In genomic region chr6:42960243-42961019, GRCh38 we compare ENCODE assay signal across 1 cellular context.
TF ChIP-seq lines count a peak whose summit lies in the region.

Gene GNMT (plus strand): TSS chr6:42960754. CDS start chr6:42960768, 14 bp downstream.

TF ChIP-seq in HEK293, 187 proteins besides CTCF, POLR2A, EP300 and RAD21 (continued from another document and continues in another):
- TF ChIP-seq REST (tag by site-specific recombination; IDR thresholded peaks at IDR 0.05) (peak; percentile 33; the same call in 1 of the 2 replicates), ZNF548 (tag by site-specific recombination; IDR thresholded peaks at IDR 0.05) (no peak), PRDM1 (tag by site-specific recombination; IDR thresholded peaks at IDR 0.05) (no peak), ZNF350 (tag by site-specific recombination; IDR thresholded peaks at IDR 0.05) (no peak), ZNF560 (tag by site-specific recombination; IDR thresholded peaks at IDR 0.05; ENCODE audit: borderline replicate concordance) (no peak), ZNF248 (tag by site-specific recombination; IDR thresholded peaks at IDR 0.05) (no peak), ZNF202 (tag by site-specific recombination; IDR thresholded peaks at IDR 0.05; ENCODE audit: borderline replicate concordance) (no peak), ZNF639 (tag by site-specific recombination; IDR thresholded peaks at IDR 0.05) (no peak), BCL11B (tag by site-specific recombination; IDR thresholded peaks at IDR 0.05; ENCODE audit: low read depth) (no peak), SCRT2 (tag by site-specific recombination; IDR thresholded peaks at IDR 0.05) (no peak), ZNF600 (tag by site-specific recombination; IDR thresholded peaks at IDR 0.05) (peak; percentile 96; the same call in 1 of the 2 replicates), ZNF433 (tag by site-specific recombination; IDR thresholded peaks at IDR 0.05; ENCODE audit: low read depth) (no peak), ZNF48 (tag by site-specific recombination; IDR thresholded peaks at IDR 0.05) (no peak), KLF10 (tag by site-specific recombination; IDR thresholded peaks at IDR 0.05) (peak; percentile 97), GFI1B (tag by site-specific recombination; IDR thresholded peaks at IDR 0.05) (no peak), ZBTB8A (tag by site-specific recombination; IDR thresholded peaks at IDR 0.05) (peak; percentile 67), ZFP3 (tag by site-specific recombination; IDR thresholded peaks at IDR 0.05; ENCODE audit: low read depth) (no peak), ZNF768 (tag by site-specific recombination; IDR thresholded peaks at IDR 0.05) (no peak), BCL6B (tag by site-specific recombination; IDR thresholded peaks at IDR 0.05) (no peak), ZNF654 (tag by site-specific recombination; IDR thresholded peaks at IDR 0.05; ENCODE audit: low read depth) (no peak), ZNF138 (tag by site-specific recombination; IDR thresholded peaks at IDR 0.05; ENCODE audit: borderline replicate concordance) (no peak), ZNF394 (tag by site-specific recombination; IDR thresholded peaks at IDR 0.05; ENCODE audit: borderline replicate concordance) (no peak), ZNF555 (tag by site-specific recombination; conservative IDR thresholded peaks at IDR 0.05) (no peak), YY1 (tag by site-specific recombination; IDR thresholded peaks at IDR 0.05) (no peak), TSHZ1 (tag by site-specific recombination; IDR thresholded peaks at IDR 0.05; ENCODE audit: borderline replicate concordance) (no peak), ZNF558 (tag by site-specific recombination; IDR thresholded peaks at IDR 0.05) (no peak), ZNF549 (tag by site-specific recombination; IDR thresholded peaks at IDR 0.05) (no peak), ZNF391 (tag by site-specific recombination; IDR thresholded peaks at IDR 0.05; ENCODE audit: borderline replicate concordance, low read depth) (no peak), ZNF146 (tag by site-specific recombination; IDR thresholded peaks at IDR 0.05) (no peak), ZNF571 (tag by site-specific recombination; IDR thresholded peaks at IDR 0.05) (no peak), HOXD13 (CRISPR knock-in tag; IDR thresholded peaks at IDR 0.05; ENCODE audit: borderline replicate concordance) (no peak), ZNF530 (tag by site-specific recombination; IDR thresholded peaks at IDR 0.05; ENCODE audit: low read depth) (no peak), ZNF843 (tag by site-specific recombination; IDR thresholded peaks at IDR 0.05) (no peak; the same call in 1 of the 2 replicates), ZNF214 (tag by site-specific recombination; IDR thresholded peaks at IDR 0.05; ENCODE audit: borderline replicate concordance) (no peak), ZNF223 (tag by site-specific recombination; IDR thresholded peaks at IDR 0.05) (no peak), ZNF777 (tag by site-specific recombination; IDR thresholded peaks at IDR 0.05; ENCODE audit: borderline replicate concordance) (peak; percentile 78; the same call in 1 of the 2 replicates), ZNF701 (tag by site-specific recombination; IDR thresholded peaks at IDR 0.05) (no peak), ZNF266 (tag by site-specific recombination; IDR thresholded peaks at IDR 0.05; ENCODE audit: low read depth) (no peak), ZBTB26 (tag by site-specific recombination; optimal IDR thresholded peaks at IDR 0.05) (peak; percentile 84), ZNF341 (tag by site-specific recombination; IDR thresholded peaks at IDR 0.05; ENCODE audit: low read depth) (no peak), ZIC2 (tag by site-specific recombination; IDR thresholded peaks at IDR 0.05) (0 out of 2 replicates have a peak, but pooled peaks have one; percentile 18), ZBTB11 (tag by site-specific recombination; conservative IDR thresholded peaks at IDR 0.05; ENCODE audit: low read depth) (no peak), PBX3 (CRISPR knock-in tag; IDR thresholded peaks at IDR 0.05) (peak; percentile 46; the same call in 1 of the 2 replicates), ZNF10 (tag by site-specific recombination; IDR thresholded peaks at IDR 0.05) (no peak), ZNF302 (tag by site-specific recombination; IDR thresholded peaks at IDR 0.05; ENCODE audit: low read depth) (no peak), ZFP41 (tag by site-specific recombination; IDR thresholded peaks at IDR 0.05; ENCODE audit: borderline replicate concordance) (no peak), ZNF747 (tag by site-specific recombination; IDR thresholded peaks at IDR 0.05) (no peak), ZNF501 (tag by site-specific recombination; IDR thresholded peaks at IDR 0.05) (no peak; the same call in 1 of the 2 replicates), SCRT1 (tag by site-specific recombination; IDR thresholded peaks at IDR 0.05; ENCODE audit: borderline replicate concordance) (no peak), MEIS1 (CRISPR knock-in tag; IDR thresholded peaks at IDR 0.05; ENCODE audit: borderline replicate concordance) (no peak), KLF9 (tag by site-specific recombination; IDR thresholded peaks at IDR 0.05; ENCODE audit: low read depth) (peak; percentile 86), ZNF292 (tag by site-specific recombination; IDR thresholded peaks at IDR 0.05; ENCODE audit: borderline replicate concordance, low read depth) (no peak), ZNF398 (tag by site-specific recombination; IDR thresholded peaks at IDR 0.05) (no peak)
